In the genomic region with DNA sequence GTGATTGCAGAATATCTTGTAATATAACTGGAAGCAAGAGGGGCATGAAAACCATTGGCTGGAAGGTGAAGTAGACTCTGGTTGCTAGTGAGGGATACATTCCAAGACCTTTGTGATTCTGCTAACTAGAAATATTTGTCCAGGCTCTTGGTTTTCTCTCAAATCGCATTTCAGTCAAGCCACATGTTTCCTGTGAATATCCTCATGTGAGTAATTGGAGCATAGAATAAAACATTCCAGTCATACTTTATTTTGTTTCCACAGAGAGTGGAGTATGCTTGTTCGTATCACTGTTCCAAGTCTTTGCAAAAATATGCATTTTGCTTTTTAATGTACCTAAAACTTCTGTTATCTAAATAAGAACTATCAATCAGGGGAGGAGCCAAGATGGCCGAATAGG, we compare ENCODE assay signal across 1 cellular context.
TF ChIP-seq lines count a peak whose summit lies in the region.

No MANE protein-coding gene starts in this region.

TF ChIP-seq in GM23338, 12 proteins besides CTCF, POLR2A, EP300 and RAD21 (continued from another document):
- TF ChIP-seq, protein P1, sequence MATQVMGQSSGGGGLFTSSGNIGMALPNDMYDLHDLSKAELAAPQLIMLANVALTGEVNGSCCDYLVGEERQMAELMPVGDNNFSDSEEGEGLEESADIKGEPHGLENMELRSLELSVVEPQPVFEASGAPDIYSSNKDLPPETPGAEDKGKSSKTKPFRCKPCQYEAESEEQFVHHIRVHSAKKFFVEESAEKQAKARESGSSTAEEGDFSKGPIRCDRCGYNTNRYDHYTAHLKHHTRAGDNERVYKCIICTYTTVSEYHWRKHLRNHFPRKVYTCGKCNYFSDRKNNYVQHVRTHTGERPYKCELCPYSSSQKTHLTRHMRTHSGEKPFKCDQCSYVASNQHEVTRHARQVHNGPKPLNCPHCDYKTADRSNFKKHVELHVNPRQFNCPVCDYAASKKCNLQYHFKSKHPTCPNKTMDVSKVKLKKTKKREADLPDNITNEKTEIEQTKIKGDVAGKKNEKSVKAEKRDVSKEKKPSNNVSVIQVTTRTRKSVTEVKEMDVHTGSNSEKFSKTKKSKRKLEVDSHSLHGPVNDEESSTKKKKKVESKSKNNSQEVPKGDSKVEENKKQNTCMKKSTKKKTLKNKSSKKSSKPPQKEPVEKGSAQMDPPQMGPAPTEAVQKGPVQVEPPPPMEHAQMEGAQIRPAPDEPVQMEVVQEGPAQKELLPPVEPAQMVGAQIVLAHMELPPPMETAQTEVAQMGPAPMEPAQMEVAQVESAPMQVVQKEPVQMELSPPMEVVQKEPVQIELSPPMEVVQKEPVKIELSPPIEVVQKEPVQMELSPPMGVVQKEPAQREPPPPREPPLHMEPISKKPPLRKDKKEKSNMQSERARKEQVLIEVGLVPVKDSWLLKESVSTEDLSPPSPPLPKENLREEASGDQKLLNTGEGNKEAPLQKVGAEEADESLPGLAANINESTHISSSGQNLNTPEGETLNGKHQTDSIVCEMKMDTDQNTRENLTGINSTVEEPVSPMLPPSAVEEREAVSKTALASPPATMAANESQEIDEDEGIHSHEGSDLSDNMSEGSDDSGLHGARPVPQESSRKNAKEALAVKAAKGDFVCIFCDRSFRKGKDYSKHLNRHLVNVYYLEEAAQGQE (IDR thresholded peaks at IDR 0.05; ENCODE audit: unreplicated experiment): no peak
- TF ChIP-seq, protein P2, sequence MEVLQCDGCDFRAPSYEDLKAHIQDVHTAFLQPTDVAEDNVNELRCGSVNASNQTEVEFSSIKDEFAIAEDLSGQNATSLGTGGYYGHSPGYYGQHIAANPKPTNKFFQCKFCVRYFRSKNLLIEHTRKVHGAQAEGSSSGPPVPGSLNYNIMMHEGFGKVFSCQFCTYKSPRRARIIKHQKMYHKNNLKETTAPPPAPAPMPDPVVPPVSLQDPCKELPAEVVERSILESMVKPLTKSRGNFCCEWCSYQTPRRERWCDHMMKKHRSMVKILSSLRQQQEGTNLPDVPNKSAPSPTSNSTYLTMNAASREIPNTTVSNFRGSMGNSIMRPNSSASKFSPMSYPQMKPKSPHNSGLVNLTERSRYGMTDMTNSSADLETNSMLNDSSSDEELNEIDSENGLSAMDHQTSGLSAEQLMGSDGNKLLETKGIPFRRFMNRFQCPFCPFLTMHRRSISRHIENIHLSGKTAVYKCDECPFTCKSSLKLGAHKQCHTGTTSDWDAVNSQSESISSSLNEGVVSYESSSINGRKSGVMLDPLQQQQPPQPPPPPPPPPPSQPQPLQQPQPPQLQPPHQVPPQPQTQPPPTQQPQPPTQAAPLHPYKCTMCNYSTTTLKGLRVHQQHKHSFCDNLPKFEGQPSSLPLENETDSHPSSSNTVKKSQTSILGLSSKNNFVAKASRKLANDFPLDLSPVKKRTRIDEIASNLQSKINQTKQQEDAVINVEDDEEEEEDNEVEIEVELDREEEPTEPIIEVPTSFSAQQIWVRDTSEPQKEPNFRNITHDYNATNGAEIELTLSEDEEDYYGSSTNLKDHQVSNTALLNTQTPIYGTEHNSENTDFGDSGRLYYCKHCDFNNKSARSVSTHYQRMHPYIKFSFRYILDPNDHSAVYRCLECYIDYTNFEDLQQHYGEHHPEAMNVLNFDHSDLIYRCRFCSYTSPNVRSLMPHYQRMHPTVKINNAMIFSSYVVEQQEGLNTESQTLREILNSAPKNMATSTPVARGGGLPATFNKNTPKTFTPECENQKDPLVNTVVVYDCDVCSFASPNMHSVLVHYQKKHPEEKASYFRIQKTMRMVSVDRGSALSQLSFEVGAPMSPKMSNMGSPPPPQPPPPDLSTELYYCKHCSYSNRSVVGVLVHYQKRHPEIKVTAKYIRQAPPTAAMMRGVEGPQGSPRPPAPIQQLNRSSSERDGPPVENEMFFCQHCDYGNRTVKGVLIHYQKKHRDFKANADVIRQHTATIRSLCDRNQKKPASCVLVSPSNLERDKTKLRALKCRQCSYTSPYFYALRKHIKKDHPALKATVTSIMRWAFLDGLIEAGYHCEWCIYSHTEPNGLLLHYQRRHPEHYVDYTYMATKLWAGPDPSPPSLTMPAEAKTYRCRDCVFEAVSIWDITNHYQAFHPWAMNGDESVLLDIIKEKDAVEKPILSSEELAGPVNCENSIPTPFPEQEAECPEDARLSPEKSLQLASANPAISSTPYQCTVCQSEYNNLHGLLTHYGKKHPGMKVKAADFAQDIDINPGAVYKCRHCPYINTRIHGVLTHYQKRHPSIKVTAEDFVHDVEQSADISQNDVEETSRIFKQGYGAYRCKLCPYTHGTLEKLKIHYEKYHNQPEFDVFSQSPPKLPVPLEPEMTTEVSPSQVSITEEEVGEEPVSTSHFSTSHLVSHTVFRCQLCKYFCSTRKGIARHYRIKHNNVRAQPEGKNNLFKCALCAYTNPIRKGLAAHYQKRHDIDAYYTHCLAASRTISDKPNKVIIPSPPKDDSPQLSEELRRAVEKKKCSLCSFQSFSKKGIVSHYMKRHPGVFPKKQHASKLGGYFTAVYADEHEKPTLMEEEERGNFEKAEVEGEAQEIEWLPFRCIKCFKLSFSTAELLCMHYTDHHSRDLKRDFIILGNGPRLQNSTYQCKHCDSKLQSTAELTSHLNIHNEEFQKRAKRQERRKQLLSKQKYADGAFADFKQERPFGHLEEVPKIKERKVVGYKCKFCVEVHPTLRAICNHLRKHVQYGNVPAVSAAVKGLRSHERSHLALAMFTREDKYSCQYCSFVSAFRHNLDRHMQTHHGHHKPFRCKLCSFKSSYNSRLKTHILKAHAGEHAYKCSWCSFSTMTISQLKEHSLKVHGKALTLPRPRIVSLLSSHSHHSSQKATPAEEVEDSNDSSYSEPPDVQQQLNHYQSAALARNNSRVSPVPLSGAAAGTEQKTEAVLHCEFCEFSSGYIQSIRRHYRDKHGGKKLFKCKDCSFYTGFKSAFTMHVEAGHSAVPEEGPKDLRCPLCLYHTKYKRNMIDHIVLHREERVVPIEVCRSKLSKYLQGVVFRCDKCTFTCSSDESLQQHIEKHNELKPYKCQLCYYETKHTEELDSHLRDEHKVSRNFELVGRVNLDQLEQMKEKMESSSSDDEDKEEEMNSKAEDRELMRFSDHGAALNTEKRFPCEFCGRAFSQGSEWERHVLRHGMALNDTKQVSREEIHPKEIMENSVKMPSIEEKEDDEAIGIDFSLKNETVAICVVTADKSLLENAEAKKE (CRISPR knock-in tag; IDR thresholded peaks at IDR 0.05): no peak
